Comparison of ENCODE assay signal across 8 cellular contexts in the genomic region with DNA sequence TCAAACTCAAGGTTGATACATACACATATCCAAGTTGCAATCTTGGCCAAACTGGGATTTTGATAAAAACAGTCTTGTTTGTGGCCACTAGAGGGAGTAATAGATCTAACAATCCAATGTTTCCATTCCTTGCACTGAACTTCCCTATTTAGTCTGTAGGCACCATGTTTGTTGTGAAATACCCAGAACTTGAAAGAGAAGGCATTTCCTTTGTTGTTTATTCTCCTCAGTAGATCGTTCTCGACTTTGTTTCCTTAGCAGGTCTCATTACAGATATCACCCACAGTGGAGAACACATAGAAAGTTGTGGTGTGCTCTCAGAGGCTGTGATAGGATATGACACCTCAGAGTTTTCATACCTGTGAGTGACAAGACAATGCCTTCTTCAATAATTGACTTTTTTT.
DNase-seq lines count a peak whose midpoint lies in the region; ATAC-seq and TF ChIP-seq lines count a peak whose summit lies in the region.

No MANE protein-coding gene starts in this region.

- H3K4me3 ChIP-seq in AG10803 (ENCODE audit: low read length) (no peak overlapping the region; the same call in 1 of the 2 replicates), trophoblast cell (ENCODE audit: low read depth, low read length) (no peak overlapping the region)

- H3K9me3 ChIP-seq in trophoblast cell (ENCODE audit: insufficient read depth, low read depth, low read length) = no peaks in the 10 kb centered on the region

- H3K9me3 Mint-ChIP-seq in activated naive CD8-positive, alpha-beta T cell (ENCODE audit: low read depth) = no peaks in the 10 kb centered on the region

- H3K36me3 ChIP-seq in trophoblast cell (ENCODE audit: control insufficient read depth in 1 of 2, insufficient read depth in 2 of 2, low read length in 2 of 2) = peaks cover 5 to 6% of the 10 kb centered on the region in 2 experiments

- H3K27me3 Mint-ChIP-seq in activated naive CD8-positive, alpha-beta T cell = no peaks in the 10 kb centered on the region

- TF ChIP-seq CTCF in AG10803 (conservative IDR thresholded peaks at IDR 0.05; ENCODE audit: low read length) (peak; percentile 83), GM13977 (IDR thresholded peaks at IDR 0.05; ENCODE audit: extremely low read depth, insufficient read depth, missing control alignments) (peak; percentile 71)

- H3K27me3 ChIP-seq in trophoblast cell (ENCODE audit: insufficient read depth, low read length) = no peaks in the 10 kb centered on the region

- no peak overlapping the region for H3K14ac ChIP-seq in trophoblast cell (ENCODE audit: low read length)

- H3K27ac Mint-ChIP-seq in activated naive CD8-positive, alpha-beta T cell = peak overlapping the region; percentile 22

- H3K4me3 Mint-ChIP-seq in activated naive CD8-positive, alpha-beta T cell = no peak overlapping the region

- in situ Hi-C loops in GM13977 (cut with MboI; ENCODE audit: low pct_unique_long_range_greater_than_20kb, low sequenced_read_pairs, unreplicated experiment) = loop anchor here (5.0 to 25.0 kb wide), 3 partner anchors 140 to 425 kb away; a partner anchor contains a TSS

- H2BK12ac ChIP-seq in trophoblast cell (ENCODE audit: low read length) = no peak overlapping the region

- no peak overlapping the region for H3K18ac ChIP-seq in trophoblast cell (ENCODE audit: low read length)

- no peak overlapping the region for H4K12ac ChIP-seq in trophoblast cell (ENCODE audit: low read depth, low read length)

- no peak overlapping the region for H2AK5ac ChIP-seq in trophoblast cell (ENCODE audit: low read length)

- H3K79me2 ChIP-seq in trophoblast cell (ENCODE audit: control insufficient read depth, insufficient read depth, low read length, poor library complexity) = no peaks in the 10 kb centered on the region

- H3K4ac ChIP-seq in trophoblast cell (ENCODE audit: low read depth, low read length) = no peak overlapping the region

- no peak overlapping the region for H3K23ac ChIP-seq in trophoblast cell (ENCODE audit: low read length)

- no peaks in the 10 kb centered on the region for H3K79me1 ChIP-seq in trophoblast cell (ENCODE audit: low read length)

- H4K8ac ChIP-seq in trophoblast cell (ENCODE audit: low read depth, low read length) = no peak overlapping the region

- H4K91ac ChIP-seq in trophoblast cell (ENCODE audit: low read depth, low read length) = no peak overlapping the region

- ATAC-seq in HG03159 (IDR thresholded peaks at IDR 0.05; ENCODE audit: unreplicated experiment) = peak; percentile 55
- ATAC-seq in HG02588 (IDR thresholded peaks at IDR 0.05; ENCODE audit: unreplicated experiment) = no peak

- H3K9ac ChIP-seq in trophoblast cell (ENCODE audit: low read length) = no peak overlapping the region

- H3K4me1 ChIP-seq in trophoblast cell (ENCODE audit: control insufficient read depth in 1 of 2, insufficient read depth in 2 of 2, low read length in 2 of 2) = peaks cover 0 to 2% of the 10 kb centered on the region in 2 experiments

- no peaks in the 10 kb centered on the region for H3K36me3 Mint-ChIP-seq in activated naive CD8-positive, alpha-beta T cell

- no peak overlapping the region for H3K27ac ChIP-seq in trophoblast cell (ENCODE audit: low read depth, low read length)

- no CpG with 5 or more reads among the region's 2 CpGs for WGBS in trophoblast cell (ENCODE audit: extremely low coverage, insufficient coverage, insufficient read length)

- no peak overlapping the region for H3K4me2 ChIP-seq in trophoblast cell (ENCODE audit: low read length)

- no peak overlapping the region for H2BK120ac ChIP-seq in trophoblast cell (ENCODE audit: insufficient read depth, low read length, poor library complexity)

- peaks cover 27% of the 10 kb centered on the region for H3K4me1 Mint-ChIP-seq in activated naive CD8-positive, alpha-beta T cell (ENCODE audit: low read depth)

- no peak overlapping the region for H2BK5ac ChIP-seq in trophoblast cell (ENCODE audit: low read depth, low read length, poor library complexity)

- peak; percentile 82 for DNase-seq in AG10803 (ENCODE audit: low read depth)
- DNase-seq in GM13977 (ENCODE audit: low spot score) = peak; percentile 57
- DNase-seq in NCI-H446 treated with DMSO at 0.1 percent for 48 hours (lab: John Stamatoyannopoulos, UW) = peak; percentile 30
- DNase-seq in globus pallidus (ENCODE audit: low spot score) = peak; percentile 83
- peak; percentile 21 to 92 for DNase-seq in trophoblast cell

- no peak overlapping the region for H2AFZ ChIP-seq in trophoblast cell (ENCODE audit: insufficient read depth, low read length, poor library complexity)

Comparison
In these comparisons a context has a peak if more than half of its experiments do, and no peak if none do; other contexts are left out.
1. DNase-seq: peak in every context shown above with its lines; median percentile 83 in globus pallidus; 82 in AG10803; 57 in GM13977; 56 in trophoblast cell; 30 in NCI-H446 treated with DMSO at 0.1 percent for 48 hours.